Comparison of ENCODE assay signal across 9 cellular contexts in genomic region chr10:26574783-26575182, GRCh38.
DNase-seq lines count a peak whose midpoint lies in the region; ATAC-seq, FAIRE-seq and TF ChIP-seq lines count a peak whose summit lies in the region.
"Had no signal": no experiment of that assay in that cellular context is flagged by ENCODE, and none has a peak within 500 bp of the region (broad histone marks: within the 10 kb centered on the region; RNA-seq: fewer than 3 reads in every experiment).

No MANE protein-coding gene starts in this region.

- CTCF ChIA-PET in PC-3 (lab: Charles Lee): no interaction called here

- intact Hi-C loops in PC-3 (cut with micrococcal nuclease): loop anchor here (5.0 kb wide), 1 partner anchor 743 kb away; no protein-coding TSS in a partner anchor

- no peaks in the 10 kb centered on the region for H3K36me3 ChIP-seq in PC-3 (ENCODE audit: low read depth, low read length)

- no peak overlapping the region for H3K4me3 ChIP-seq in PC-3 (ENCODE audit: low read length)

- H4K20me1 ChIP-seq in PC-3 (ENCODE audit: low read length): no peaks in the 10 kb centered on the region

- H3F3A ChIP-seq in PC-3 (ENCODE audit: low read length, unreplicated experiment): no peaks in the 10 kb centered on the region

- no peak overlapping the region for H2AFZ ChIP-seq in PC-3 (ENCODE audit: low read length)

- peak; percentile 96 for FAIRE-seq in GM19239 (lab: Jason Lieb, UNC)
- FAIRE-seq: GM12892 had no signal

- H3K9me2 ChIP-seq in PC-3 (replicated peaks; ENCODE audit: low read length): no peaks in the 10 kb centered on the region

- POLR2A ChIA-PET in PC-3 (lab: Charles Lee; ENCODE audit: unreplicated experiment): no interaction called here

- no peak overlapping the region for H3K4me2 ChIP-seq in PC-3 (ENCODE audit: low read length)

- no peak overlapping the region for H3K9ac ChIP-seq in PC-3 (ENCODE audit: low read length)

- no peaks in the 10 kb centered on the region for H3K79me2 ChIP-seq in PC-3 (ENCODE audit: low read length)

- DNase-seq in CD1c-positive myeloid dendritic cell (ENCODE audit: extremely low spot score) (peak; percentile 92), GM19239 (ENCODE audit: insufficient read length, low spot score) (peak; percentile 35), OCI-M1 (lab: John Stamatoyannopoulos, UW) (peak; percentile 78), mucosa of gallbladder (ENCODE audit: low spot score) (no peak), SKM-1 (lab: John Stamatoyannopoulos, UW; ENCODE audit: unreplicated experiment) (no peak), PC-3 (no peak)

- TF ChIP-seq CTCF in PC-3 (conservative IDR thresholded peaks at IDR 0.05; ENCODE audit: low read depth, low read length): no peak

- H3K27ac ChIP-seq in PC-3 (ENCODE audit: low read length): no peak overlapping the region

- no peaks in the 10 kb centered on the region for H3K4me1 ChIP-seq in PC-3 (ENCODE audit: insufficient read depth, low read length)

- H3K9me3 ChIP-seq in PC-3 (ENCODE audit: low read length): no peaks in the 10 kb centered on the region

- BruUV-seq in PC-3 (replicated peaks; lab: Mats Ljungman, UMichigan): no TSS peak

- ATAC-seq in HG02981 (IDR thresholded peaks at IDR 0.05; ENCODE audit: unreplicated experiment) (peak; percentile 81), HG03439 (IDR thresholded peaks at IDR 0.05; ENCODE audit: unreplicated experiment) (no peak), PC-3 (no peak)

- peaks cover 16% of the 10 kb centered on the region for H3K27me3 ChIP-seq in PC-3 (ENCODE audit: low read length)

Comparison
In these comparisons a context has a peak if more than half of its experiments do, and no peak if none do; other contexts are left out.
1. DNase-seq: peak in CD1c-positive myeloid dendritic cell (single experiment), GM19239 (single experiment) and OCI-M1 (single experiment); none in mucosa of gallbladder (single experiment), SKM-1 (single experiment) and PC-3 (single experiment).